1 cellular context compared by ENCODE assay signal in genomic region chr1:40405812-40406211, GRCh38.
TF ChIP-seq lines count a peak whose summit lies in the region.

No MANE protein-coding gene starts in this region.

TF ChIP-seq in HEK293, 187 proteins besides CTCF, POLR2A, EP300 and RAD21 (continued from another document):
- TF ChIP-seq, protein P1, sequence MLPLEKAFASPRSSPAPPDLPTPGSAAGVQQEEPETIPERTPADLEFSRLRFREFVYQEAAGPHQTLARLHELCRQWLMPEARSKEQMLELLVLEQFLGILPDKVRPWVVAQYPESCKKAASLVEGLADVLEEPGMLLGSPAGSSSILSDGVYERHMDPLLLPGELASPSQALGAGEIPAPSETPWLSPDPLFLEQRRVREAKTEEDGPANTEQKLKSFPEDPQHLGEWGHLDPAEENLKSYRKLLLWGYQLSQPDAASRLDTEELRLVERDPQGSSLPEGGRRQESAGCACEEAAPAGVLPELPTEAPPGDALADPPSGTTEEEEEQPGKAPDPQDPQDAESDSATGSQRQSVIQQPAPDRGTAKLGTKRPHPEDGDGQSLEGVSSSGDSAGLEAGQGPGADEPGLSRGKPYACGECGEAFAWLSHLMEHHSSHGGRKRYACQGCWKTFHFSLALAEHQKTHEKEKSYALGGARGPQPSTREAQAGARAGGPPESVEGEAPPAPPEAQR (tag by site-specific recombination; IDR thresholded peaks at IDR 0.05): no peak
- TF ChIP-seq ZFP69B (tag by site-specific recombination; IDR thresholded peaks at IDR 0.05): no peak
- TF ChIP-seq ZNF23 (tag by site-specific recombination; IDR thresholded peaks at IDR 0.05; ENCODE audit: borderline replicate concordance): no peak
- no peak for TF ChIP-seq ZNF677 (tag by site-specific recombination; IDR thresholded peaks at IDR 0.05)
- TF ChIP-seq ZNF311 (tag by site-specific recombination; IDR thresholded peaks at IDR 0.05; ENCODE audit: borderline replicate concordance): no peak
- no peak for TF ChIP-seq ZNF184 (tag by site-specific recombination; IDR thresholded peaks at IDR 0.05)
- TF ChIP-seq KLF9 (tag by site-specific recombination; IDR thresholded peaks at IDR 0.05; ENCODE audit: low read depth): no peak
- TF ChIP-seq HIC1 (tag by site-specific recombination; IDR thresholded peaks at IDR 0.05): no peak
- TF ChIP-seq ZNF354C (tag by site-specific recombination; IDR thresholded peaks at IDR 0.05; ENCODE audit: borderline replicate concordance, low read depth): no peak
- TF ChIP-seq, protein P2, sequence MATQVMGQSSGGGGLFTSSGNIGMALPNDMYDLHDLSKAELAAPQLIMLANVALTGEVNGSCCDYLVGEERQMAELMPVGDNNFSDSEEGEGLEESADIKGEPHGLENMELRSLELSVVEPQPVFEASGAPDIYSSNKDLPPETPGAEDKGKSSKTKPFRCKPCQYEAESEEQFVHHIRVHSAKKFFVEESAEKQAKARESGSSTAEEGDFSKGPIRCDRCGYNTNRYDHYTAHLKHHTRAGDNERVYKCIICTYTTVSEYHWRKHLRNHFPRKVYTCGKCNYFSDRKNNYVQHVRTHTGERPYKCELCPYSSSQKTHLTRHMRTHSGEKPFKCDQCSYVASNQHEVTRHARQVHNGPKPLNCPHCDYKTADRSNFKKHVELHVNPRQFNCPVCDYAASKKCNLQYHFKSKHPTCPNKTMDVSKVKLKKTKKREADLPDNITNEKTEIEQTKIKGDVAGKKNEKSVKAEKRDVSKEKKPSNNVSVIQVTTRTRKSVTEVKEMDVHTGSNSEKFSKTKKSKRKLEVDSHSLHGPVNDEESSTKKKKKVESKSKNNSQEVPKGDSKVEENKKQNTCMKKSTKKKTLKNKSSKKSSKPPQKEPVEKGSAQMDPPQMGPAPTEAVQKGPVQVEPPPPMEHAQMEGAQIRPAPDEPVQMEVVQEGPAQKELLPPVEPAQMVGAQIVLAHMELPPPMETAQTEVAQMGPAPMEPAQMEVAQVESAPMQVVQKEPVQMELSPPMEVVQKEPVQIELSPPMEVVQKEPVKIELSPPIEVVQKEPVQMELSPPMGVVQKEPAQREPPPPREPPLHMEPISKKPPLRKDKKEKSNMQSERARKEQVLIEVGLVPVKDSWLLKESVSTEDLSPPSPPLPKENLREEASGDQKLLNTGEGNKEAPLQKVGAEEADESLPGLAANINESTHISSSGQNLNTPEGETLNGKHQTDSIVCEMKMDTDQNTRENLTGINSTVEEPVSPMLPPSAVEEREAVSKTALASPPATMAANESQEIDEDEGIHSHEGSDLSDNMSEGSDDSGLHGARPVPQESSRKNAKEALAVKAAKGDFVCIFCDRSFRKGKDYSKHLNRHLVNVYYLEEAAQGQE (tag by site-specific recombination; IDR thresholded peaks at IDR 0.05): no peak
- TF ChIP-seq ZNF768 (tag by site-specific recombination; IDR thresholded peaks at IDR 0.05): no peak
- no peak for TF ChIP-seq ZNF138 (tag by site-specific recombination; IDR thresholded peaks at IDR 0.05; ENCODE audit: borderline replicate concordance)
- peak; percentile 79 for TF ChIP-seq OSR2 (tag by site-specific recombination; IDR thresholded peaks at IDR 0.05)
- TF ChIP-seq, protein P3, sequence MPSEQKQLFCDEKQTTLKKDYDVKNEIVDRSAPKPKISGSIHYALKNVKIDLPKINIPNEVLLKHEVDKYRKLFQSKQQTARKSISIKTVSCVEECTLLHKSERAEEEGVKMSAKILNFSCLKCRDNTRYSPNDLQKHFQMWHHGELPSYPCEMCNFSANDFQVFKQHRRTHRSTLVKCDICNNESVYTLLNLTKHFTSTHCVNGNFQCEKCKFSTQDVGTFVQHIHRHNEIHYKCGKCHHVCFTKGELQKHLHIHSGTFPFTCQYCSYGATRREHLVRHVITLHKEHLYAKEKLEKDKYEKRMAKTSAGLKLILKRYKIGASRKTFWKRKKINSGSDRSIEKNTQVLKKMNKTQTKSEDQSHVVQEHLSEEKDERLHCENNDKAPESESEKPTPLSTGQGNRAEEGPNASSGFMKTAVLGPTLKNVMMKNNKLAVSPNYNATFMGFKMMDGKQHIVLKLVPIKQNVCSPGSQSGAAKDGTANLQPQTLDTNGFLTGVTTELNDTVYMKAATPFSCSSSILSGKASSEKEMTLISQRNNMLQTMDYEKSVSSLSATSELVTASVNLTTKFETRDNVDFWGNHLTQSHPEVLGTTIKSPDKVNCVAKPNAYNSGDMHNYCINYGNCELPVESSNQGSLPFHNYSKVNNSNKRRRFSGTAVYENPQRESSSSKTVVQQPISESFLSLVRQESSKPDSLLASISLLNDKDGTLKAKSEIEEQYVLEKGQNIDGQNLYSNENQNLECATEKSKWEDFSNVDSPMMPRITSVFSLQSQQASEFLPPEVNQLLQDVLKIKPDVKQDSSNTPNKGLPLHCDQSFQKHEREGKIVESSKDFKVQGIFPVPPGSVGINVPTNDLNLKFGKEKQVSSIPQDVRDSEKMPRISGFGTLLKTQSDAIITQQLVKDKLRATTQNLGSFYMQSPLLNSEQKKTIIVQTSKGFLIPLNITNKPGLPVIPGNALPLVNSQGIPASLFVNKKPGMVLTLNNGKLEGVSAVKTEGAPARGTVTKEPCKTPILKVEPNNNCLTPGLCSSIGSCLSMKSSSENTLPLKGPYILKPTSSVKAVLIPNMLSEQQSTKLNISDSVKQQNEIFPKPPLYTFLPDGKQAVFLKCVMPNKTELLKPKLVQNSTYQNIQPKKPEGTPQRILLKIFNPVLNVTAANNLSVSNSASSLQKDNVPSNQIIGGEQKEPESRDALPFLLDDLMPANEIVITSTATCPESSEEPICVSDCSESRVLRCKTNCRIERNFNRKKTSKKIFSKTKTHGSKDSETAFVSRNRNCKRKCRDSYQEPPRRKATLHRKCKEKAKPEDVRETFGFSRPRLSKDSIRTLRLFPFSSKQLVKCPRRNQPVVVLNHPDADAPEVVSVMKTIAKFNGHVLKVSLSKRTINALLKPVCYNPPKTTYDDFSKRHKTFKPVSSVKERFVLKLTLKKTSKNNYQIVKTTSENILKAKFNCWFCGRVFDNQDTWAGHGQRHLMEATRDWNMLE (tag by site-specific recombination; conservative IDR thresholded peaks at IDR 0.05; ENCODE audit: low read depth): no peak
- TF ChIP-seq ZNF19 (tag by site-specific recombination; IDR thresholded peaks at IDR 0.05; ENCODE audit: low read depth): no peak
- TF ChIP-seq ZNF248 (tag by site-specific recombination; IDR thresholded peaks at IDR 0.05): no peak
- TF ChIP-seq ZNF16 (tag by site-specific recombination; IDR thresholded peaks at IDR 0.05; ENCODE audit: low read depth): no peak
- peak; percentile 55 for TF ChIP-seq FEZF1 (tag by site-specific recombination; IDR thresholded peaks at IDR 0.05)
- no peak for TF ChIP-seq BCL11B (tag by site-specific recombination; IDR thresholded peaks at IDR 0.05; ENCODE audit: low read depth)
- no peak for TF ChIP-seq ZNF112 (tag by site-specific recombination; IDR thresholded peaks at IDR 0.05)
- no peak for TF ChIP-seq ZNF157 (tag by site-specific recombination; IDR thresholded peaks at IDR 0.05)
- TF ChIP-seq ZSCAN16 (tag by site-specific recombination; IDR thresholded peaks at IDR 0.05): no peak
- TF ChIP-seq ZNF621 (tag by site-specific recombination; IDR thresholded peaks at IDR 0.05): no peak
- no peak for TF ChIP-seq ZNF146 (tag by site-specific recombination; IDR thresholded peaks at IDR 0.05)
- no peak for TF ChIP-seq ZNF623 (tag by site-specific recombination; IDR thresholded peaks at IDR 0.05)
- TF ChIP-seq ZNF423 (tag by site-specific recombination; IDR thresholded peaks at IDR 0.05): no peak
- TF ChIP-seq ZNF426 (tag by site-specific recombination; IDR thresholded peaks at IDR 0.05): no peak
- no peak for TF ChIP-seq ZXDB (tag by site-specific recombination; IDR thresholded peaks at IDR 0.05)
- TF ChIP-seq ZNF692 (tag by site-specific recombination; IDR thresholded peaks at IDR 0.05): no peak
- TF ChIP-seq, protein P4, sequence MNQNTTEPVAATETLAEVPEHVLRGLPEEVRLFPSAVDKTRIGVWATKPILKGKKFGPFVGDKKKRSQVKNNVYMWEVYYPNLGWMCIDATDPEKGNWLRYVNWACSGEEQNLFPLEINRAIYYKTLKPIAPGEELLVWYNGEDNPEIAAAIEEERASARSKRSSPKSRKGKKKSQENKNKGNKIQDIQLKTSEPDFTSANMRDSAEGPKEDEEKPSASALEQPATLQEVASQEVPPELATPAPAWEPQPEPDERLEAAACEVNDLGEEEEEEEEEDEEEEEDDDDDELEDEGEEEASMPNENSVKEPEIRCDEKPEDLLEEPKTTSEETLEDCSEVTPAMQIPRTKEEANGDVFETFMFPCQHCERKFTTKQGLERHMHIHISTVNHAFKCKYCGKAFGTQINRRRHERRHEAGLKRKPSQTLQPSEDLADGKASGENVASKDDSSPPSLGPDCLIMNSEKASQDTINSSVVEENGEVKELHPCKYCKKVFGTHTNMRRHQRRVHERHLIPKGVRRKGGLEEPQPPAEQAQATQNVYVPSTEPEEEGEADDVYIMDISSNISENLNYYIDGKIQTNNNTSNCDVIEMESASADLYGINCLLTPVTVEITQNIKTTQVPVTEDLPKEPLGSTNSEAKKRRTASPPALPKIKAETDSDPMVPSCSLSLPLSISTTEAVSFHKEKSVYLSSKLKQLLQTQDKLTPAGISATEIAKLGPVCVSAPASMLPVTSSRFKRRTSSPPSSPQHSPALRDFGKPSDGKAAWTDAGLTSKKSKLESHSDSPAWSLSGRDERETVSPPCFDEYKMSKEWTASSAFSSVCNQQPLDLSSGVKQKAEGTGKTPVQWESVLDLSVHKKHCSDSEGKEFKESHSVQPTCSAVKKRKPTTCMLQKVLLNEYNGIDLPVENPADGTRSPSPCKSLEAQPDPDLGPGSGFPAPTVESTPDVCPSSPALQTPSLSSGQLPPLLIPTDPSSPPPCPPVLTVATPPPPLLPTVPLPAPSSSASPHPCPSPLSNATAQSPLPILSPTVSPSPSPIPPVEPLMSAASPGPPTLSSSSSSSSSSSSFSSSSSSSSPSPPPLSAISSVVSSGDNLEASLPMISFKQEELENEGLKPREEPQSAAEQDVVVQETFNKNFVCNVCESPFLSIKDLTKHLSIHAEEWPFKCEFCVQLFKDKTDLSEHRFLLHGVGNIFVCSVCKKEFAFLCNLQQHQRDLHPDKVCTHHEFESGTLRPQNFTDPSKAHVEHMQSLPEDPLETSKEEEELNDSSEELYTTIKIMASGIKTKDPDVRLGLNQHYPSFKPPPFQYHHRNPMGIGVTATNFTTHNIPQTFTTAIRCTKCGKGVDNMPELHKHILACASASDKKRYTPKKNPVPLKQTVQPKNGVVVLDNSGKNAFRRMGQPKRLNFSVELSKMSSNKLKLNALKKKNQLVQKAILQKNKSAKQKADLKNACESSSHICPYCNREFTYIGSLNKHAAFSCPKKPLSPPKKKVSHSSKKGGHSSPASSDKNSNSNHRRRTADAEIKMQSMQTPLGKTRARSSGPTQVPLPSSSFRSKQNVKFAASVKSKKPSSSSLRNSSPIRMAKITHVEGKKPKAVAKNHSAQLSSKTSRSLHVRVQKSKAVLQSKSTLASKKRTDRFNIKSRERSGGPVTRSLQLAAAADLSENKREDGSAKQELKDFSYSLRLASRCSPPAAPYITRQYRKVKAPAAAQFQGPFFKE (tag by site-specific recombination; IDR thresholded peaks at IDR 0.05; ENCODE audit: borderline replicate concordance): no peak
- TF ChIP-seq SP2 (tag by site-specific recombination; IDR thresholded peaks at IDR 0.05): no peak
- TF ChIP-seq WT1 (tag by site-specific recombination; IDR thresholded peaks at IDR 0.05): 0 out of 2 replicates have a peak, but pooled peaks have one; percentile 14
- TF ChIP-seq IKZF3 (tag by site-specific recombination; IDR thresholded peaks at IDR 0.05): 0 out of 2 replicates have a peak, but pooled peaks have one; percentile 31
- peak; percentile 45; the same call in 1 of the 2 replicates for TF ChIP-seq OVOL3 (tag by site-specific recombination; IDR thresholded peaks at IDR 0.05)
- no peak for TF ChIP-seq ZNF140 (tag by site-specific recombination; IDR thresholded peaks at IDR 0.05)
- TF ChIP-seq GFI1B (tag by site-specific recombination; IDR thresholded peaks at IDR 0.05): no peak
- TF ChIP-seq ZNF324 (tag by site-specific recombination; IDR thresholded peaks at IDR 0.05): no peak
- TF ChIP-seq KLF16 (tag by site-specific recombination; IDR thresholded peaks at IDR 0.05): no peak
- peak; percentile 14; the same call in 1 of the 2 replicates for TF ChIP-seq TRIM28 (IDR thresholded peaks at IDR 0.05; ENCODE audit: borderline replicate concordance, low read length)
- TF ChIP-seq ZNF132 (tag by site-specific recombination; IDR thresholded peaks at IDR 0.05; ENCODE audit: borderline replicate concordance): no peak
